In the genomic region with DNA sequence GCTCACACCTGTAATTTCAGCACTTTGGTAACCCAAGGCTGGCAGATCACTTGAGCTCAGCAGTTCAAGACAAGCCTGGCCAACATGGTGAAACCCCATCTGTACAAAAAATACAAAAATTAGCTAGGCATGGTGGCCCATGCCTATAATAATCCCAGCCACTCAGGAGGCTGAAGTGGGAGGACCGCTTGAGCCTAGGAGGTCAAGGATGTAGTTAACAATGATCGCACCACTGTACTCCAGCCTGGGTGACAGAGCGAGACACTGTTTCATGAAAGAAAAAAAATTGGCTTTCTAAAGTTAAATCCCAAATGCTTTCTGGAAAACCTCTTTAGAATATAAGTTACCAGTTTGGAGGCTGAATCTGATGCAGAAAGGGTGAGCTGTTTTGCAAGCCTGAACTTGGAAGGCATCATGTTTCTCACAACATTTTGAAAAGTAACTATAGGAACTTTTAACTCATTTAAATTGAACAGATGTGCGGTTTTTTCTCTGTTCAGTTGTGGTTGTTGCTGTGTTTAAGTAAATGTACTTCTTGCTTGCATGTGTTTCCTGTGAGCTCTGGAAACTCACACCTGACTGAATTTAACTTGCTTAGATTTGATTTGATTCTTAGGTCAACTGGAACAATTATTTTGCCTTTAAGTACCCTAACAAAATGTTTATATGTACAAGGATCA, we compare ENCODE assay signal across 11 cellular contexts. TPM values are rescaled to one million over a fixed set of nuclear protein-coding genes. Genes with fewer than 3 reads are reported as not detected.
DNase-seq lines count a peak whose midpoint lies in the region; ATAC-seq lines count a peak whose summit lies in the region.
"Had no signal": no experiment of that assay in that cellular context is flagged by ENCODE, and none has a peak within 500 bp of the region (broad histone marks: within the 10 kb centered on the region; RNA-seq: fewer than 3 reads in every experiment).

No MANE protein-coding gene starts in this region.

- DNase-seq in fibroblast of peridontal ligament (ENCODE audit: extremely low read depth): peak; percentile 65
- no peak for DNase-seq in T1000 (lab: John Stamatoyannopoulos, UW)
- DNase-seq in activated T-helper 2 cell treated with anti-CD3 and anti-CD28 coated beads, Interferon-gamma antibody, Interleukin-2, Interleukin-4, amounts not matched to agents 10 μg/mL and 5 μg/mL and 100 μg/mL, durations not matched to agents 14 hours and 24 hours and 36 hours (ENCODE audit: low spot score): no peak
- no peak for DNase-seq in mesenteric fat pad (ENCODE audit: low spot score)
- no peak for DNase-seq in NCI-H1092 (lab: John Stamatoyannopoulos, UW)
- DNase-seq: H9; heart right ventricle; stimulated activated CD4-positive, alpha-beta T cell treated with anti-CD3 and anti-CD28 coated beads, Interleukin-12 subunit alpha, Interleukin-12 subunit beta, amount 100 ng/mL, for 4 hours had no signal

- H3K27ac Mint-ChIP-seq in activated T-helper 2 cell treated with anti-CD3 and anti-CD28 coated beads, Interferon-gamma antibody, Interleukin-2, Interleukin-4, amounts not matched to agents 10 μg/mL and 5 μg/mL and 100 μg/mL, durations not matched to agents 14 hours and 24 hours and 36 hours: no peak overlapping the region
- H3K27ac Mint-ChIP-seq: H9 had no signal

- no peaks in the 10 kb centered on the region for H3K9me3 Mint-ChIP-seq in activated T-helper 2 cell treated with anti-CD3 and anti-CD28 coated beads, Interferon-gamma antibody, Interleukin-2, Interleukin-4, amounts not matched to agents 10 μg/mL and 5 μg/mL and 100 μg/mL, durations not matched to agents 14 hours and 24 hours and 36 hours
- H3K9me3 Mint-ChIP-seq: H9 had no signal

- peaks cover 57% of the 10 kb centered on the region for H3K4me1 Mint-ChIP-seq in activated T-helper 2 cell treated with anti-CD3 and anti-CD28 coated beads, Interferon-gamma antibody, Interleukin-2, Interleukin-4, amounts not matched to agents 10 μg/mL and 5 μg/mL and 100 μg/mL, durations not matched to agents 14 hours and 24 hours and 36 hours (ENCODE audit: low read depth)
- H3K4me1 Mint-ChIP-seq: H9 had no signal

- intact Hi-C loops in activated T-helper 2 cell treated with anti-CD3 and anti-CD28 coated beads, Interferon-gamma antibody, Interleukin-2, Interleukin-4, amounts not matched to agents 10 μg/mL and 5 μg/mL and 100 μg/mL, durations not matched to agents 14 hours and 24 hours and 36 hours (cut with micrococcal nuclease): no loop called here

- H3K36me3 Mint-ChIP-seq in activated T-helper 2 cell treated with anti-CD3 and anti-CD28 coated beads, Interferon-gamma antibody, Interleukin-2, Interleukin-4, amounts not matched to agents 10 μg/mL and 5 μg/mL and 100 μg/mL, durations not matched to agents 14 hours and 24 hours and 36 hours (ENCODE audit: low read depth): peaks cover 3% of the 10 kb centered on the region

- ATAC-seq in GM18511 (IDR thresholded peaks at IDR 0.05; ENCODE audit: unreplicated experiment): peak; percentile 57
- peak; percentile 69 for ATAC-seq in GM21447 (IDR thresholded peaks at IDR 0.05; ENCODE audit: unreplicated experiment)
- ATAC-seq in HG03469 (IDR thresholded peaks at IDR 0.05; ENCODE audit: unreplicated experiment): peak; percentile 51
- ATAC-seq: heart right ventricle had no signal

- no peaks in the 10 kb centered on the region for H3K27me3 Mint-ChIP-seq in activated T-helper 2 cell treated with anti-CD3 and anti-CD28 coated beads, Interferon-gamma antibody, Interleukin-2, Interleukin-4, amounts not matched to agents 10 μg/mL and 5 μg/mL and 100 μg/mL, durations not matched to agents 14 hours and 24 hours and 36 hours (ENCODE audit: low read depth)

- H3K4me3 Mint-ChIP-seq in activated T-helper 2 cell treated with anti-CD3 and anti-CD28 coated beads, Interferon-gamma antibody, Interleukin-2, Interleukin-4, amounts not matched to agents 10 μg/mL and 5 μg/mL and 100 μg/mL, durations not matched to agents 14 hours and 24 hours and 36 hours (ENCODE audit: low read depth): no peak overlapping the region
- H3K4me3 Mint-ChIP-seq: H9 had no signal

RNA-seq across cellular contexts. Expression of gene TMEM131L, which starts 39.8 kb away (rescaled TPM):
- total RNA-seq in activated T-helper 2 cell treated with anti-CD3 and anti-CD28 coated beads, Interferon-gamma antibody, Interleukin-2, Interleukin-4, amounts not matched to agents 10 μg/mL and 5 μg/mL and 100 μg/mL, durations not matched to agents 14 hours and 24 hours and 36 hours: 28.1 and 29.7 TPM in 2 replicates
- 27.0 TPM for total RNA-seq in mesenteric fat pad
